15 cellular contexts compared by ENCODE assay signal in genomic region chr2:12918138-12918840, GRCh38.
DNase-seq lines count a peak whose midpoint lies in the region; ATAC-seq and TF ChIP-seq lines count a peak whose summit lies in the region.
"Had no signal": no experiment of that assay in that cellular context is flagged by ENCODE, and none has a peak within 500 bp of the region (broad histone marks: within the 10 kb centered on the region; RNA-seq: fewer than 3 reads in every experiment).

No MANE protein-coding gene starts in this region.

- intact Hi-C loops in head of caudate nucleus (cut with DNase I) = no loop called here

- no peak for TF ChIP-seq POLR2A in suprapubic skin (IDR thresholded peaks at IDR 0.05)

- no peak for ATAC-seq in GM18858 (IDR thresholded peaks at IDR 0.05; ENCODE audit: unreplicated experiment)
- no peak for ATAC-seq in HG02973 (IDR thresholded peaks at IDR 0.05; ENCODE audit: unreplicated experiment)
- ATAC-seq: T-cell had no signal

- TF ChIP-seq EP300 in suprapubic skin (IDR thresholded peaks at IDR 0.05) = no peak

- H3K27ac ChIP-seq in muscle layer of colon (ENCODE audit: low read depth, low read length) (peak overlapping the region; percentile 70), suprapubic skin (peak overlapping the region; percentile 33)

- H3K9me3 ChIP-seq in muscle layer of colon (ENCODE audit: low read length) (no peaks in the 10 kb centered on the region), suprapubic skin (no peaks in the 10 kb centered on the region)

- no peak for TF ChIP-seq CTCF in suprapubic skin (IDR thresholded peaks at IDR 0.05)

- WGBS in suprapubic skin = 77% methylated on average over 7 of the region's 7 CpGs

- H3K27me3 ChIP-seq in muscle layer of colon (ENCODE audit: control insufficient read depth in 1 of 2, insufficient read depth in 2 of 2, low read length in 2 of 2) (no peaks in the 10 kb centered on the region), suprapubic skin (no peaks in the 10 kb centered on the region)

- peaks cover 7% of the 10 kb centered on the region for H3K4me1 ChIP-seq in muscle layer of colon (ENCODE audit: insufficient read depth, low read length)
- H3K4me1 ChIP-seq in suprapubic skin = no peaks in the 10 kb centered on the region

- no peak overlapping the region for H3K9ac ChIP-seq in muscle layer of colon (ENCODE audit: low read length)

- H3K4me3 ChIP-seq in muscle layer of colon (ENCODE audit: low read depth in 1 of 2, low read length in 2 of 2) (no peak overlapping the region), suprapubic skin (no peak overlapping the region)

- H3K36me3 ChIP-seq in muscle layer of colon (ENCODE audit: insufficient read depth, low read length) = no peaks in the 10 kb centered on the region
- no peaks in the 10 kb centered on the region for H3K36me3 ChIP-seq in suprapubic skin

- DNase-seq in HCEC 1CT = peak; percentile 26
- DNase-seq in fibroblast of gingiva (ENCODE audit: low read depth) = peak; percentile 59
- DNase-seq in suprapubic skin (ENCODE audit: low spot score in 2 of 2) = no peak
- no peak for DNase-seq in middle frontal gyrus (ENCODE audit: extremely low spot score, low spot score)
- no peak for DNase-seq in head of caudate nucleus
- DNase-seq: activated CD4-positive, CD25-positive, alpha-beta regulatory T cell; activated naive CD4-positive, alpha-beta T cell treated with anti-CD3 and anti-CD28 coated beads, Interleukin-2, amount 50 U/mL, for 16 hours; DMS53; naive B cell; NCI-H1092; OCI-M1; T-cell had no signal

Comparison
In these comparisons a context has a peak if more than half of its experiments do, and no peak if none do; other contexts are left out.
1. DNase-seq: peak in HCEC 1CT (single experiment) and fibroblast of gingiva (single experiment); none in suprapubic skin (0 of 2), middle frontal gyrus (single experiment) and head of caudate nucleus (0 of 42).